ENCODE assay signal across 10 cellular contexts in genomic region chr2:30408961-30409387, GRCh38. TPM values are rescaled to one million over a fixed set of nuclear protein-coding genes. Genes with fewer than 3 reads are reported as not detected.
DNase-seq lines count a peak whose midpoint lies in the region; TF ChIP-seq lines count a peak whose summit lies in the region.
"Had no signal": no experiment of that assay in that cellular context is flagged by ENCODE, and none has a peak within 500 bp of the region (broad histone marks: within the 10 kb centered on the region; RNA-seq: fewer than 3 reads in every experiment).

No MANE protein-coding gene starts in this region.

- no peak overlapping the region for H3K4me3 ChIP-seq in thyroid gland (replicated peaks in 1 of 3)

- intact Hi-C loops in thyroid gland (cut with DNase I): no loop called here

- no peak for TF ChIP-seq CTCF in thyroid gland (IDR thresholded peaks at IDR 0.05)

- H3K27me3 ChIP-seq in thyroid gland: no peaks in the 10 kb centered on the region

- no peaks in the 10 kb centered on the region for H3K9me3 ChIP-seq in thyroid gland

- no peaks in the 10 kb centered on the region for H3K36me3 ChIP-seq in thyroid gland

- peaks cover 0 to 11% of the 10 kb centered on the region in 2 donors for H3K4me1 ChIP-seq in thyroid gland

- H3K27ac ChIP-seq in thyroid gland: peak overlapping the region in 2 of 3 donors; percentile 1 to 44

- DNase-seq in H4 (ENCODE audit: low spot score) (peak; percentile 12), amniotic epithelial cell (ENCODE audit: low read depth) (peak; percentile 28), left kidney (ENCODE audit: low read depth, low spot score) (peak; percentile 33), thyroid gland (no peak), NCI-H2081 treated with DMSO at 0.1 percent for 48 hours (lab: John Stamatoyannopoulos, UW) (no peak), activated T-cell treated with anti-CD3 and anti-CD28 coated beads for 4 hours (no peak)
- DNase-seq in stimulated activated CD4-positive, alpha-beta T cell treated with anti-CD3 and anti-CD28 coated beads, Interleukin-15, amount 100 ng/mL, for 24 hours: no peak
- DNase-seq: KBM-7, natural killer cell, substantia nigra had no signal

- TF ChIP-seq POLR2A in thyroid gland (IDR thresholded peaks at IDR 0.05): no peak

RNA-seq across cellular contexts. Expression of gene LCLAT1, which starts 38.1 kb away (rescaled TPM):
- 16.5 and 25.2 TPM in 2 replicates for total RNA-seq in H4 (2014; rRNA removed; shearing (Covaris generic))
- total RNA-seq in thyroid gland: 10 to 100 TPM; 47.3 to 68.7 (median 54.1) TPM

Comparison
In these comparisons a context has a peak if more than half of its experiments do, and no peak if none do; other contexts are left out.
1. DNase-seq: peak in H4 (single experiment), amniotic epithelial cell (single experiment) and left kidney (single experiment); none in thyroid gland (0 of 2), stimulated activated CD4-positive, alpha-beta T cell treated with anti-CD3 and anti-CD28 coated beads, Interleukin-15, amount 100 ng/mL, for 24 hours (single experiment), NCI-H2081 treated with DMSO at 0.1 percent for 48 hours (single experiment) and activated T-cell treated with anti-CD3 and anti-CD28 coated beads for 4 hours (single experiment).